Comparison of ENCODE assay signal across 17 cellular contexts in genomic region chr5:149405550-149406202, GRCh38. TPM values are rescaled to one million over a fixed set of nuclear protein-coding genes. Genes with fewer than 3 reads are reported as not detected.
DNase-seq lines count a peak whose midpoint lies in the region; ATAC-seq and TF ChIP-seq lines count a peak whose summit lies in the region.
"Had no signal": no experiment of that assay in that cellular context is flagged by ENCODE, and none has a peak within 500 bp of the region (broad histone marks: within the 10 kb centered on the region; RNA-seq: fewer than 3 reads in every experiment).

No MANE protein-coding gene starts in this region.

- no peaks in the 10 kb centered on the region for H3K27me3 ChIP-seq in adrenal gland
- no peaks in the 10 kb centered on the region for H3K27me3 ChIP-seq in left lung
- H3K27me3 ChIP-seq in sigmoid colon, result no peaks in the 10 kb centered on the region

- TF ChIP-seq POLR2A in adrenal gland (IDR thresholded peaks at IDR 0.05) (no peak), sigmoid colon (IDR thresholded peaks at IDR 0.05) (no peak)

- 65 to 73% (median 70%) methylated on average over 10 to 16 of the region's 16 CpGs for WGBS in adrenal gland, 4 donors
- WGBS in sigmoid colon, 2 donors, result 85 to 88% methylated on average over 16 of the region's 16 CpGs

- TF ChIP-seq CTCF in AG10803 (conservative IDR thresholded peaks at IDR 0.05; ENCODE audit: low read length), result no peak
- no peak for TF ChIP-seq CTCF in adrenal gland (IDR thresholded peaks at IDR 0.05)
- no peak for TF ChIP-seq CTCF in left lung (IDR thresholded peaks at IDR 0.05)
- no peak for TF ChIP-seq CTCF in sigmoid colon (IDR thresholded peaks at IDR 0.05)

- in situ Hi-C loops in KBM-7 (cut with MboI; ENCODE audit: low pct_unique_long_range_greater_than_20kb, low sequenced_read_pairs), result no loop called here

- DNase-seq in AG10803 (ENCODE audit: low read depth) (peak; percentile 22), adrenal gland (peak in 4 of 7 donors; percentile 55 to 78 (median 59)), left lung (no peak), sigmoid colon (peak; percentile 76), SW480 (ENCODE audit: low spot score) (no peak), KBM-7 (no peak)
- no peak for DNase-seq in activated naive CD4-positive, alpha-beta T cell (lab: John Stamatoyannopoulos, UW)
- DNase-seq: activated CD8-positive, alpha-beta memory T cell treated with anti-CD3 and anti-CD28 coated beads, Interleukin-2, amount 10 ng/mL, durations not matched to agents 7 days and 5 days; activated naive CD8-positive, alpha-beta T cell treated with anti-CD3 and anti-CD28 coated beads, Interleukin-2, amount 50 U/mL, for 24 hours; AML-193; GDM1; naive thymus-derived CD4-positive, alpha-beta T cell; NCI-H1930; stimulated activated CD4-positive, alpha-beta T cell treated with anti-CD3 and anti-CD28 coated beads, Interleukin-2, amount 100 ng/mL, for 24 hours; stimulated activated naive CD4-positive, alpha-beta T cell treated with Interleukin-2 at 50 U/mL for 16 hours; T1000 had no signal

- peaks cover 17 to 19% of the 10 kb centered on the region in 2 donors for H3K4me1 ChIP-seq in adrenal gland (replicated peaks in 1 of 2)
- H3K4me1 ChIP-seq in left lung, result no peaks in the 10 kb centered on the region
- peaks cover 0 to 40% (median 33%) of the 10 kb centered on the region in 4 donors for H3K4me1 ChIP-seq in sigmoid colon

- no peak for TF ChIP-seq EP300 in sigmoid colon (IDR thresholded peaks at IDR 0.05)

- H3K36me3 ChIP-seq in adrenal gland (replicated peaks in 1 of 2) (no peaks in the 10 kb centered on the region), left lung (no peaks in the 10 kb centered on the region), sigmoid colon (peaks cover 33 to 39% (median 37%) of the 10 kb centered on the region in 4 donors)

- H3K9me3 ChIP-seq in adrenal gland (replicated peaks in 1 of 3), result no peaks in the 10 kb centered on the region
- H3K9me3 ChIP-seq in left lung, result no peaks in the 10 kb centered on the region
- H3K9me3 ChIP-seq in sigmoid colon, result no peaks in the 10 kb centered on the region

- H3K27ac ChIP-seq in adrenal gland (peak overlapping the region in 4 of 5 donors; percentile 9 to 92 (median 76)), left lung (peak overlapping the region; percentile 48 to 59), sigmoid colon (peak overlapping the region; percentile 96 to 98 (median 98))

- intact Hi-C loops in adrenal gland (cut with DNase I) (no loop called here), left lung (cut with DNase I) (no loop called here), sigmoid colon (cut with DNase I) (loop anchor here (1.0 kb wide), 2 partner anchors 16 to 22 kb away; no protein-coding TSS in a partner anchor)

- peak overlapping the region; percentile 28 for H3K4me3 ChIP-seq in AG10803 (ENCODE audit: low read length)
- no peak overlapping the region for H3K4me3 ChIP-seq in adrenal gland
- no peak overlapping the region for H3K4me3 ChIP-seq in left lung
- H3K4me3 ChIP-seq in sigmoid colon, result peak overlapping the region; percentile 27 to 88 (median 57)

- ATAC-seq in left lung (no peak), GM21360 (IDR thresholded peaks at IDR 0.05; ENCODE audit: unreplicated experiment) (no peak)
- ATAC-seq: activated CD8-positive, alpha-beta memory T cell treated with anti-CD3 and anti-CD28 coated beads, Interleukin-2, amount 10 ng/mL, durations not matched to agents 7 days and 5 days; activated naive CD8-positive, alpha-beta T cell treated with anti-CD3 and anti-CD28 coated beads, Interleukin-2, amount 50 U/mL, for 24 hours; naive thymus-derived CD4-positive, alpha-beta T cell had no signal

RNA-seq across cellular contexts. Expression of gene IL17B, which starts 26.6 kb away (rescaled TPM):
- total RNA-seq in adrenal gland (1 to 10 TPM in 7 of 8 donors, not detected in 1; 1.6 to 6.1 (median 2.9) TPM), left lung (under 1 TPM in 1 of 2 donors, not detected in 1; 0.42 TPM), sigmoid colon (1 to 10 TPM; 3.0 to 9.6 (median 5.6) TPM)
- polyA plus RNA-seq in adrenal gland (1 to 10 TPM; 1.5 to 9.7 (median 2.8) TPM), sigmoid colon (under 1 TPM in 1 of 3 donors, not detected in 2; 0.82 TPM)
- total RNA-seq: activated CD8-positive, alpha-beta memory T cell treated with anti-CD3 and anti-CD28 coated beads, Interleukin-2, amount 10 ng/mL, durations not matched to agents 7 days and 5 days; naive thymus-derived CD4-positive, alpha-beta T cell had no signal
- polyA plus RNA-seq: naive thymus-derived CD4-positive, alpha-beta T cell had no signal

RNA-seq across cellular contexts. Expression of gene PCYOX1L, which starts 47.8 kb away (rescaled TPM):
- total RNA-seq in adrenal gland (10 to 100 TPM in 1 of 8 donors, 1 to 10 TPM in 7; 4.7 to 15.9 (median 7.8) TPM), left lung (10 to 100 TPM in 1 of 2 donors, 1 to 10 TPM in 1; 9.0 to 10.5 TPM), sigmoid colon (1 to 10 TPM; 2.5 to 3.9 (median 3.5) TPM)
- polyA plus RNA-seq in adrenal gland (10 to 100 TPM; 12.3 to 15.4 (median 15.0) TPM), sigmoid colon (1 to 10 TPM in 2 of 3 donors, under 1 TPM in 1; 0.69 to 7.4 (median 1.2) TPM)

Comparison
In these comparisons a context has a peak if more than half of its experiments do, and no peak if none do; other contexts are left out.
1. DNase-seq: peak in AG10803 (single experiment), adrenal gland (4 of 7) and sigmoid colon (single experiment); none in left lung (0 of 2), SW480 (single experiment), KBM-7 (single experiment) and activated naive CD4-positive, alpha-beta T cell (0 of 4).
2. H3K4me3 ChIP-seq: peak in AG10803 (single experiment) and sigmoid colon (4 of 4); none in adrenal gland (0 of 4) and left lung (0 of 2).
3. Peak in every context shown above with its lines, with median percentiles within 50 percentile points of each other: H3K27ac ChIP-seq.